ENCODE assay signal across 21 cellular contexts in the genomic region with DNA sequence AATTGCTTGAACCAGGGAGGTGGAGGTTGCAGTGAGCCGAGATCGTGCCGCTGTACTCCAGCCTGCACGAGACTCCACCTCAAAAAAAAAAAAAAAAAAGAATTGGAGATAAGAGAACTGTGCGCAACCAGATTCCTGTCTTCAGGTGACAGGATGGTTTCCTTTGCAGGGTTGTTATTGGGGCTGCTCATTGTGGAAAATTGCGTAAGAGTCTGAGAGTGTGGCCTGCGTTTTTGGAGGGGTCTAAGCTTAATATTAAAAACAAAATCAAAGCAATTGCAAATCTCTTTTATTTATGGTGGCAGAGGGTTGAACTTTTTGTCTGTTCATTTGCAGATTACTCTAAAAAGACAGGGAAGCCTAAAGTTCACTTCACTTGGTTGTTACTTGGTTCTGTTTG.
"Had no signal": no experiment of that assay in that cellular context is flagged by ENCODE, and none has a peak within 500 bp of the region (broad histone marks: within the 10 kb centered on the region; RNA-seq: fewer than 3 reads in every experiment).

No MANE protein-coding gene starts in this region.

- H3K27ac Mint-ChIP-seq: immature natural killer cell; mesothelial cell of epicardium; natural killer cell; progenitor cell of endocrine pancreas; stimulated activated naive CD8-positive, alpha-beta T cell treated with anti-CD3 and anti-CD28 coated beads, Interleukin-15, Interleukin-2, amounts not matched to agents 100 ng/mL and 50 ng/mL, for 24 hours had no signal

- H3K27me3 ChIP-seq: ovary, right atrium auricular region, suprapubic skin, tibial artery, upper lobe of right lung had no signal

- H3K4me3 Mint-ChIP-seq: immature natural killer cell; mesothelial cell of epicardium; naive B cell; natural killer cell; stimulated activated naive CD8-positive, alpha-beta T cell treated with anti-CD3 and anti-CD28 coated beads, Interleukin-15, Interleukin-2, amounts not matched to agents 100 ng/mL and 50 ng/mL, for 24 hours had no signal

- ATAC-seq: natural killer cell, sciatic nerve, upper lobe of right lung had no signal

- H3K27me3 Mint-ChIP-seq: naive B cell had no signal

- H3K9me3 Mint-ChIP-seq: natural killer cell had no signal

- H3K4me3 ChIP-seq: left ventricle myocardium inferior, lung, ovary, right atrium auricular region, skin epidermis, suprapubic skin, thoracic aorta, tibial artery, upper lobe of right lung had no signal

- H3K36me3 Mint-ChIP-seq: mesothelial cell of epicardium, naive B cell, natural killer cell had no signal

- H3K36me3 ChIP-seq: left ventricle myocardium inferior, ovary, right atrium auricular region, suprapubic skin, thoracic aorta, tibial artery, upper lobe of right lung had no signal

- FAIRE-seq: islet of Langerhans, kidney, urothelium cell line had no signal

- H3K27ac ChIP-seq: left ventricle myocardium inferior, ovary, right atrium auricular region, skin epidermis, suprapubic skin, thoracic aorta, tibial artery, upper lobe of right lung had no signal

- DNase-seq: hypothalamus; immature natural killer cell; kidney; left ventricle myocardium inferior; naive B cell; natural killer cell; ovary; stimulated activated naive CD4-positive, alpha-beta T cell; tibial artery; upper lobe of right lung had no signal

- H3K9me3 ChIP-seq: left ventricle myocardium inferior, ovary, right atrium auricular region, suprapubic skin, tibial artery, upper lobe of right lung had no signal
